In genomic region chr14:33903369-33903768, GRCh38 we compare ENCODE assay signal across 11 cellular contexts.
"Had no signal": no experiment of that assay in that cellular context is flagged by ENCODE, and none has a peak within 500 bp of the region (broad histone marks: within the 10 kb centered on the region; RNA-seq: fewer than 3 reads in every experiment).

No MANE protein-coding gene starts in this region.

- H3K27ac ChIP-seq: GM23248 had no signal

- H3K27ac Mint-ChIP-seq: GM23338, H9, HFFc6 had no signal

- H3K9me3 ChIP-seq: HAP-1 had no signal

- H3K9ac ChIP-seq: GM23248 had no signal

- H3K4me3 Mint-ChIP-seq: GM23338, H9, HFFc6 had no signal

- ATAC-seq: GM23338, HCT116 had no signal

- H3K4me1 ChIP-seq: HAP-1 had no signal

- H2AFZ ChIP-seq: GM23248, GM23338 had no signal

- FAIRE-seq: H1, H54 had no signal

- H3K36me3 ChIP-seq: HAP-1 had no signal

- DNase-seq: GM23248, GOT3, H7, H9, HCEC 1CT, HFFc6 had no signal

- H3K4me3 ChIP-seq: GM23248, GM23338, HAP-1 had no signal

- H3K9me3 Mint-ChIP-seq: GM23338, HFFc6 had no signal

- H3K4me1 Mint-ChIP-seq: GM23338, H9 had no signal

- H3K4me2 ChIP-seq: GM23338 had no signal
